ENCODE assay signal across 1 cellular context in the genomic region with DNA sequence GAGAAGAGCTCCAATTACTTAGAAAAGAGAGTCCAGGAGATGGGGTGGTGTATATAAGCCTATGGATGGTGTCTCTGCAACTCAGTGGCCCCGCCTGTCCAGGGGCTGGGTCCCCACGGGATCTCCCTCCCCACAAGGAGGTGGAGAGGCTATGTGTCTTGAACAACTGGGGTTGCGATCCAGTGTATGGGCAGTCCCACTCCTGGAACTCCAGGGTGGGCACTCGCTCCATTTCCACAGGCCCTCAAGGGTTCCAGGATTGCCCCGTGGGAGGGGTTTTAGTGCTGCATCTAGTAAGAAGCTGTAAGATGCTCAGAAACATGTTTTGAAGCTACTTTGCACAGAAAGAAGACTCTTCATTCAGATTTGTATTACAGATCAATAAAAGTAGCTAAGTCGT.
TF ChIP-seq lines count a peak whose summit lies in the region.

No MANE protein-coding gene starts in this region.

TF ChIP-seq in A549, 52 proteins besides CTCF, POLR2A, EP300 and RAD21 (continued from another document):
- TF ChIP-seq, protein P1, sequence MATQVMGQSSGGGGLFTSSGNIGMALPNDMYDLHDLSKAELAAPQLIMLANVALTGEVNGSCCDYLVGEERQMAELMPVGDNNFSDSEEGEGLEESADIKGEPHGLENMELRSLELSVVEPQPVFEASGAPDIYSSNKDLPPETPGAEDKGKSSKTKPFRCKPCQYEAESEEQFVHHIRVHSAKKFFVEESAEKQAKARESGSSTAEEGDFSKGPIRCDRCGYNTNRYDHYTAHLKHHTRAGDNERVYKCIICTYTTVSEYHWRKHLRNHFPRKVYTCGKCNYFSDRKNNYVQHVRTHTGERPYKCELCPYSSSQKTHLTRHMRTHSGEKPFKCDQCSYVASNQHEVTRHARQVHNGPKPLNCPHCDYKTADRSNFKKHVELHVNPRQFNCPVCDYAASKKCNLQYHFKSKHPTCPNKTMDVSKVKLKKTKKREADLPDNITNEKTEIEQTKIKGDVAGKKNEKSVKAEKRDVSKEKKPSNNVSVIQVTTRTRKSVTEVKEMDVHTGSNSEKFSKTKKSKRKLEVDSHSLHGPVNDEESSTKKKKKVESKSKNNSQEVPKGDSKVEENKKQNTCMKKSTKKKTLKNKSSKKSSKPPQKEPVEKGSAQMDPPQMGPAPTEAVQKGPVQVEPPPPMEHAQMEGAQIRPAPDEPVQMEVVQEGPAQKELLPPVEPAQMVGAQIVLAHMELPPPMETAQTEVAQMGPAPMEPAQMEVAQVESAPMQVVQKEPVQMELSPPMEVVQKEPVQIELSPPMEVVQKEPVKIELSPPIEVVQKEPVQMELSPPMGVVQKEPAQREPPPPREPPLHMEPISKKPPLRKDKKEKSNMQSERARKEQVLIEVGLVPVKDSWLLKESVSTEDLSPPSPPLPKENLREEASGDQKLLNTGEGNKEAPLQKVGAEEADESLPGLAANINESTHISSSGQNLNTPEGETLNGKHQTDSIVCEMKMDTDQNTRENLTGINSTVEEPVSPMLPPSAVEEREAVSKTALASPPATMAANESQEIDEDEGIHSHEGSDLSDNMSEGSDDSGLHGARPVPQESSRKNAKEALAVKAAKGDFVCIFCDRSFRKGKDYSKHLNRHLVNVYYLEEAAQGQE (IDR thresholded peaks at IDR 0.05), result no peak
- no peak for TF ChIP-seq RNF2 (IDR thresholded peaks at IDR 0.05; ENCODE audit: borderline replicate concordance, low read depth)
- no peak for TF ChIP-seq BCL3 (IDR thresholded peaks at IDR 0.05)
- TF ChIP-seq, protein P2, sequence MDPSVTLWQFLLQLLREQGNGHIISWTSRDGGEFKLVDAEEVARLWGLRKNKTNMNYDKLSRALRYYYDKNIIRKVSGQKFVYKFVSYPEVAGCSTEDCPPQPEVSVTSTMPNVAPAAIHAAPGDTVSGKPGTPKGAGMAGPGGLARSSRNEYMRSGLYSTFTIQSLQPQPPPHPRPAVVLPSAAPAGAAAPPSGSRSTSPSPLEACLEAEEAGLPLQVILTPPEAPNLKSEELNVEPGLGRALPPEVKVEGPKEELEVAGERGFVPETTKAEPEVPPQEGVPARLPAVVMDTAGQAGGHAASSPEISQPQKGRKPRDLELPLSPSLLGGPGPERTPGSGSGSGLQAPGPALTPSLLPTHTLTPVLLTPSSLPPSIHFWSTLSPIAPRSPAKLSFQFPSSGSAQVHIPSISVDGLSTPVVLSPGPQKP (IDR thresholded peaks at IDR 0.05; ENCODE audit: low read depth, low read length), result no peak
- TF ChIP-seq GATA3 (IDR thresholded peaks at IDR 0.05; ENCODE audit: borderline replicate concordance), result no peak
- TF ChIP-seq, protein P3, sequence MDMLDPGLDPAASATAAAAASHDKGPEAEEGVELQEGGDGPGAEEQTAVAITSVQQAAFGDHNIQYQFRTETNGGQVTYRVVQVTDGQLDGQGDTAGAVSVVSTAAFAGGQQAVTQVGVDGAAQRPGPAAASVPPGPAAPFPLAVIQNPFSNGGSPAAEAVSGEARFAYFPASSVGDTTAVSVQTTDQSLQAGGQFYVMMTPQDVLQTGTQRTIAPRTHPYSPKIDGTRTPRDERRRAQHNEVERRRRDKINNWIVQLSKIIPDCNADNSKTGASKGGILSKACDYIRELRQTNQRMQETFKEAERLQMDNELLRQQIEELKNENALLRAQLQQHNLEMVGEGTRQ (IDR thresholded peaks at IDR 0.05), result no peak
- no peak for TF ChIP-seq NFE2L2 (conservative IDR thresholded peaks at IDR 0.05; ENCODE audit: low read length)
